Comparison of ENCODE assay signal across 2 cellular contexts in genomic region chr21:46091631-46092025, GRCh38.
TF ChIP-seq lines count a peak whose summit lies in the region.

No MANE protein-coding gene starts in this region.

TF ChIP-seq in SK-N-SH, 30 proteins besides CTCF, POLR2A, EP300 and RAD21 (continued from another document):
- no peak for TF ChIP-seq PBX3 (IDR thresholded peaks at IDR 0.05)
- no peak for TF ChIP-seq FOXJ3 (CRISPR knock-in tag; IDR thresholded peaks at IDR 0.05)
- TF ChIP-seq SMC3 (IDR thresholded peaks at IDR 0.05; ENCODE audit: low read depth, low read length) = no peak

TF ChIP-seq in SK-N-SH treated with all-trans-retinoic acid at 6 μM for 48 hours, 23 proteins besides CTCF, POLR2A, EP300 and RAD21 (continued from another document):
- TF ChIP-seq, protein P1, sequence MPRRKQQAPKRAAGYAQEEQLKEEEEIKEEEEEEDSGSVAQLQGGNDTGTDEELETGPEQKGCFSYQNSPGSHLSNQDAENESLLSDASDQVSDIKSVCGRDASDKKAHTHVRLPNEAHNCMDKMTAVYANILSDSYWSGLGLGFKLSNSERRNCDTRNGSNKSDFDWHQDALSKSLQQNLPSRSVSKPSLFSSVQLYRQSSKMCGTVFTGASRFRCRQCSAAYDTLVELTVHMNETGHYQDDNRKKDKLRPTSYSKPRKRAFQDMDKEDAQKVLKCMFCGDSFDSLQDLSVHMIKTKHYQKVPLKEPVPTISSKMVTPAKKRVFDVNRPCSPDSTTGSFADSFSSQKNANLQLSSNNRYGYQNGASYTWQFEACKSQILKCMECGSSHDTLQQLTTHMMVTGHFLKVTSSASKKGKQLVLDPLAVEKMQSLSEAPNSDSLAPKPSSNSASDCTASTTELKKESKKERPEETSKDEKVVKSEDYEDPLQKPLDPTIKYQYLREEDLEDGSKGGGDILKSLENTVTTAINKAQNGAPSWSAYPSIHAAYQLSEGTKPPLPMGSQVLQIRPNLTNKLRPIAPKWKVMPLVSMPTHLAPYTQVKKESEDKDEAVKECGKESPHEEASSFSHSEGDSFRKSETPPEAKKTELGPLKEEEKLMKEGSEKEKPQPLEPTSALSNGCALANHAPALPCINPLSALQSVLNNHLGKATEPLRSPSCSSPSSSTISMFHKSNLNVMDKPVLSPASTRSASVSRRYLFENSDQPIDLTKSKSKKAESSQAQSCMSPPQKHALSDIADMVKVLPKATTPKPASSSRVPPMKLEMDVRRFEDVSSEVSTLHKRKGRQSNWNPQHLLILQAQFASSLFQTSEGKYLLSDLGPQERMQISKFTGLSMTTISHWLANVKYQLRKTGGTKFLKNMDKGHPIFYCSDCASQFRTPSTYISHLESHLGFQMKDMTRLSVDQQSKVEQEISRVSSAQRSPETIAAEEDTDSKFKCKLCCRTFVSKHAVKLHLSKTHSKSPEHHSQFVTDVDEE (CRISPR knock-in tag; IDR thresholded peaks at IDR 0.05) = no peak
- no peak for TF ChIP-seq TOX (CRISPR knock-in tag; IDR thresholded peaks at IDR 0.05; ENCODE audit: borderline replicate concordance)
- no peak for TF ChIP-seq PPARA (CRISPR knock-in tag; IDR thresholded peaks at IDR 0.05; ENCODE audit: borderline replicate concordance)
